In genomic region chr21:45288441-45288841, GRCh38 we compare ENCODE assay signal across 8 cellular contexts. TPM values are rescaled to one million over a fixed set of nuclear protein-coding genes. Genes with fewer than 3 reads are reported as not detected.
DNase-seq lines count a peak whose midpoint lies in the region; ATAC-seq and TF ChIP-seq lines count a peak whose summit lies in the region.

No MANE protein-coding gene starts in this region.

- H2BK120ac ChIP-seq in trophoblast cell (ENCODE audit: insufficient read depth, low read length, poor library complexity), result peak overlapping the region; percentile 44

- H3K27me3 ChIP-seq in GM06990 (replicated peaks; ENCODE audit: control insufficient read depth, insufficient read depth, low read length) (no peaks in the 10 kb centered on the region), NT2/D1 (ENCODE audit: insufficient read depth, insufficient read length) (no peaks in the 10 kb centered on the region), trophoblast cell (ENCODE audit: insufficient read depth, low read length) (no peaks in the 10 kb centered on the region)

- no CpG with 5 or more reads among the region's 34 CpGs for WGBS in trophoblast cell (ENCODE audit: extremely low coverage, insufficient coverage, insufficient read length)

- H3K4me3 ChIP-seq in GM06990 (replicated peaks; ENCODE audit: low read depth, low read length), result peak overlapping the region; percentile 87
- peak overlapping the region; percentile 77 for H3K4me3 ChIP-seq in NT2/D1 (ENCODE audit: insufficient read length, low read depth)
- peak overlapping the region; percentile 78 for H3K4me3 ChIP-seq in epithelial cell of proximal tubule (ENCODE audit: low read depth, low read length)
- peak overlapping the region; percentile 90 for H3K4me3 ChIP-seq in trophoblast cell (ENCODE audit: low read depth, low read length)

- ATAC-seq in HG02759 (IDR thresholded peaks at IDR 0.05; ENCODE audit: unreplicated experiment) (no peak), GM19324 (IDR thresholded peaks at IDR 0.05; ENCODE audit: low FRiP score, unreplicated experiment) (no peak)

- H2BK5ac ChIP-seq in trophoblast cell (ENCODE audit: low read depth, low read length, poor library complexity), result peak overlapping the region; percentile 44

- no peak overlapping the region for H2AFZ ChIP-seq in trophoblast cell (ENCODE audit: insufficient read depth, low read length, poor library complexity)

- peak overlapping the region; percentile 71 for H3K18ac ChIP-seq in trophoblast cell (ENCODE audit: low read length)

- peak overlapping the region; percentile 84 for H3K14ac ChIP-seq in trophoblast cell (ENCODE audit: low read length)

- no peak overlapping the region for H3K27ac ChIP-seq in trophoblast cell (ENCODE audit: low read depth, low read length)

- TF ChIP-seq CTCF in GM06990 (IDR thresholded peaks at IDR 0.05; ENCODE audit: insufficient read depth, low read length, poor library complexity, severe bottlenecking) (no peak), epithelial cell of proximal tubule (conservative IDR thresholded peaks at IDR 0.05; ENCODE audit: low read depth, low read length) (no peak)

- H3K79me2 ChIP-seq in trophoblast cell (ENCODE audit: control insufficient read depth, insufficient read depth, low read length, poor library complexity), result peaks cover 10% of the 10 kb centered on the region

- peaks cover 21% of the 10 kb centered on the region for H3K79me1 ChIP-seq in trophoblast cell (ENCODE audit: low read length)

- no peaks in the 10 kb centered on the region for H3K9me3 ChIP-seq in NT2/D1 (ENCODE audit: insufficient read depth, low read length)
- H3K9me3 ChIP-seq in trophoblast cell (ENCODE audit: insufficient read depth, low read depth, low read length), result no peaks in the 10 kb centered on the region

- peak overlapping the region; percentile 32 for H4K12ac ChIP-seq in trophoblast cell (ENCODE audit: low read depth, low read length)

- peak overlapping the region; percentile 67 for H4K91ac ChIP-seq in trophoblast cell (ENCODE audit: low read depth, low read length)

- peak overlapping the region; percentile 89 for H3K4me2 ChIP-seq in trophoblast cell (ENCODE audit: low read length)

- H2AK5ac ChIP-seq in trophoblast cell (ENCODE audit: low read length), result peak overlapping the region; percentile 22

- H3K23ac ChIP-seq in trophoblast cell (ENCODE audit: low read length), result no peak overlapping the region

- H2BK12ac ChIP-seq in trophoblast cell (ENCODE audit: low read length), result no peak overlapping the region

- DNase-seq in GM06990 (ENCODE audit: extremely low read depth, insufficient read length), result no peak
- no peak for DNase-seq in NT2/D1 (ENCODE audit: low read depth, low spot score)
- DNase-seq in epithelial cell of proximal tubule (ENCODE audit: low read depth), result no peak
- peak in 1 of 2 donors; percentile 12 for DNase-seq in trophoblast cell
- DNase-seq in stimulated activated CD4-positive, alpha-beta T cell treated with anti-CD3 and anti-CD28 coated beads, Interleukin-4, amount 100 ng/mL, for 24 hours, result no peak
- DNase-seq in NCI-H1694 treated with DMSO at 0.1 percent for 48 hours (lab: John Stamatoyannopoulos, UW), result no peak

- peaks cover 24% of the 10 kb centered on the region for H3K4me1 ChIP-seq in NT2/D1 (ENCODE audit: insufficient read depth, insufficient read length)
- H3K4me1 ChIP-seq in trophoblast cell (ENCODE audit: control insufficient read depth in 1 of 2, insufficient read depth in 2 of 2, low read length in 2 of 2), result peaks cover 26 to 34% of the 10 kb centered on the region in 2 experiments

- H3K4ac ChIP-seq in trophoblast cell (ENCODE audit: low read depth, low read length), result peak overlapping the region; percentile 74

- peak overlapping the region; percentile 72 for H4K8ac ChIP-seq in trophoblast cell (ENCODE audit: low read depth, low read length)

- H3K9ac ChIP-seq in NT2/D1 (ENCODE audit: insufficient read length, low read depth) (peak overlapping the region; percentile 78), trophoblast cell (ENCODE audit: low read length) (peak overlapping the region; percentile 61)

- H3K36me3 ChIP-seq in GM06990 (ENCODE audit: control insufficient read depth, insufficient read depth, low read length), result peaks cover 7% of the 10 kb centered on the region
- peaks cover 74% of the 10 kb centered on the region for H3K36me3 ChIP-seq in NT2/D1 (ENCODE audit: insufficient read depth, insufficient read length, low read length)
- peaks cover 24 to 28% of the 10 kb centered on the region in 2 experiments for H3K36me3 ChIP-seq in trophoblast cell (ENCODE audit: control insufficient read depth in 1 of 2, insufficient read depth in 2 of 2, low read length in 2 of 2)

RNA-seq across cellular contexts. Expression of gene POFUT2, which starts 0.7 kb away (rescaled TPM):
- total RNA-seq in epithelial cell of proximal tubule, result 10.4 and 12.4 TPM in 2 replicates
- polyA plus RNA-seq in trophoblast cell (2013), result 33.1 and 33.8 TPM in 2 replicates
